In the genomic region with DNA sequence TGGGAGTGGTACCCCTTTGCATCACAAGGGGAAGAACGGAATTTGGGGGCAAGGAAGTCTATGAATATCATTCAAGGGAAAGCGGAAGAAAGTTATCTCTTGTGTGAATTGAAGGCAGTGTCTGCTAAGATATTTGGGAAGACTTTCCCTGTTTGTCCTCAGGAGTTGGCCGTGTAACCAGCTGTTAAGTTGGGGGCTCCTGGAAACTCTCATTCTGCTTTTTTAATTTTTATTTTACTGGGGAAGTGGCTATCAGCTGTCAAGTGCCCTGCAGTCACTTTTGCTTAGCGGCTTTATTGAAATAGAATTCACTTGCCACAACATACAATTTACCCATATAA, we compare ENCODE assay signal across 11 cellular contexts. TPM values are rescaled to one million over a fixed set of nuclear protein-coding genes. Genes with fewer than 3 reads are reported as not detected.
DNase-seq lines count a peak whose midpoint lies in the region; ATAC-seq, FAIRE-seq and TF ChIP-seq lines count a peak whose summit lies in the region.
"Had no signal": no experiment of that assay in that cellular context is flagged by ENCODE, and none has a peak within 500 bp of the region (broad histone marks: within the 10 kb centered on the region; RNA-seq: fewer than 3 reads in every experiment).

No MANE protein-coding gene starts in this region.

- H3K4me1 ChIP-seq in CD8-positive, alpha-beta memory T cell (ENCODE audit: insufficient read depth, low read length), result peaks cover 58% of the 10 kb centered on the region
- H3K4me1 ChIP-seq in OCI-LY1 (ENCODE audit: insufficient read depth, low read length, severe bottlenecking), result peaks cover 43% of the 10 kb centered on the region

- peaks cover 19% of the 10 kb centered on the region for H3K36me3 ChIP-seq in CD8-positive, alpha-beta memory T cell (ENCODE audit: insufficient read depth, low read length)
- peaks cover 68% of the 10 kb centered on the region for H3K36me3 ChIP-seq in OCI-LY1 (ENCODE audit: insufficient read depth, low read length)

- no peak overlapping the region for H2AFZ ChIP-seq in OCI-LY1 (ENCODE audit: low read length)

- H3K27me3 ChIP-seq in CD8-positive, alpha-beta memory T cell (ENCODE audit: insufficient read depth, low read length, poor library complexity, severe bottlenecking), result no peaks in the 10 kb centered on the region
- no peaks in the 10 kb centered on the region for H3K27me3 ChIP-seq in OCI-LY1 (ENCODE audit: insufficient read depth, low read length)
- H3K27me3 ChIP-seq: left lung had no signal

- H3K27ac Mint-ChIP-seq in CD8-positive, alpha-beta memory T cell, result peak overlapping the region; percentile 4 to 96 (median 91)
- peak overlapping the region; percentile 88 to 96 for H3K27ac Mint-ChIP-seq in effector memory CD8-positive, alpha-beta T cell
- no peak overlapping the region for H3K27ac Mint-ChIP-seq in neural crest cell (ENCODE audit: unreplicated experiment)

- no peak for FAIRE-seq in HTR-8/SVneo (lab: Jason Lieb, UNC)

- peak overlapping the region; percentile 86; the same call in 1 of the 2 replicates for H3K9ac ChIP-seq in OCI-LY1 (ENCODE audit: low read length)

- H3K27ac ChIP-seq in CD8-positive, alpha-beta memory T cell (ENCODE audit: low read depth, low read length), result no peak overlapping the region
- no peak overlapping the region for H3K27ac ChIP-seq in OCI-LY1 (ENCODE audit: low read depth, low read length, poor library complexity, severe bottlenecking)
- H3K27ac ChIP-seq: left lung had no signal

- no peaks in the 10 kb centered on the region for H3K9me2 ChIP-seq in OCI-LY1 (ENCODE audit: low read depth, low read length)

- peaks cover 4% of the 10 kb centered on the region; the same call in 1 of the 2 replicates for H4K20me1 ChIP-seq in OCI-LY1 (ENCODE audit: insufficient read depth, low read length)

- H3K36me3 Mint-ChIP-seq in CD8-positive, alpha-beta memory T cell, result peaks cover 0 to 60% (median 6%) of the 10 kb centered on the region in 3 donors
- H3K36me3 Mint-ChIP-seq in effector memory CD8-positive, alpha-beta T cell (ENCODE audit: insufficient read depth), result peaks cover 59% of the 10 kb centered on the region
- H3K36me3 Mint-ChIP-seq in neural crest cell (ENCODE audit: low read depth), result peaks cover 4% of the 10 kb centered on the region

- peak overlapping the region; percentile 89 to 98 (median 92) for H3K4me3 Mint-ChIP-seq in CD8-positive, alpha-beta memory T cell
- peak overlapping the region; percentile 87 to 94 for H3K4me3 Mint-ChIP-seq in effector memory CD8-positive, alpha-beta T cell
- peak overlapping the region; percentile 96 for H3K4me3 Mint-ChIP-seq in neural crest cell

- no peak for DNase-seq in CD8-positive, alpha-beta memory T cell
- DNase-seq in effector memory CD8-positive, alpha-beta T cell, result no peak
- no peak for DNase-seq in neural crest cell (ENCODE audit: low read depth, low spot score)
- no peak for DNase-seq in HTR-8/SVneo (ENCODE audit: insufficient read length, low spot score)
- DNase-seq in NCI-H1048 (lab: John Stamatoyannopoulos, UW), result no peak
- no peak for DNase-seq in pons (ENCODE audit: low spot score)
- DNase-seq: caudate nucleus, left lung, NCI-H2171 treated with DMSO at 0.1 percent for 48 hours had no signal

- CTCF ChIA-PET in CD8-positive, alpha-beta memory T cell (lab: Charles Lee), result interaction anchor here (2.0 kb wide), 1 partner anchor 13 kb away, joined by 6 read pairs; no protein-coding TSS in a partner anchor

- TF ChIP-seq CTCF in OCI-LY1 (IDR thresholded peaks at IDR 0.05; ENCODE audit: low read length), result no peak
- no peak for TF ChIP-seq CTCF in neural crest cell (conservative IDR thresholded peaks at IDR 0.05)

- H3K9me3 Mint-ChIP-seq in CD8-positive, alpha-beta memory T cell, result no peaks in the 10 kb centered on the region
- no peaks in the 10 kb centered on the region for H3K9me3 Mint-ChIP-seq in effector memory CD8-positive, alpha-beta T cell
- H3K9me3 Mint-ChIP-seq in neural crest cell, result no peaks in the 10 kb centered on the region

- H3K4me3 ChIP-seq in CD8-positive, alpha-beta memory T cell (ENCODE audit: low read length), result peak overlapping the region; percentile 77
- H3K4me3 ChIP-seq in OCI-LY1 (ENCODE audit: low read depth, low read length, poor library complexity, severe bottlenecking), result peak overlapping the region; percentile 88

- H3K9me3 ChIP-seq in CD8-positive, alpha-beta memory T cell (ENCODE audit: low read length), result no peaks in the 10 kb centered on the region
- no peaks in the 10 kb centered on the region for H3K9me3 ChIP-seq in OCI-LY1 (ENCODE audit: low read length)
- H3K9me3 ChIP-seq: left lung had no signal

- POLR2A ChIA-PET in CD8-positive, alpha-beta memory T cell (lab: Charles Lee), result no interaction called here

- no peaks in the 10 kb centered on the region for H3K27me3 Mint-ChIP-seq in CD8-positive, alpha-beta memory T cell
- H3K27me3 Mint-ChIP-seq in effector memory CD8-positive, alpha-beta T cell, result no peaks in the 10 kb centered on the region
- peaks cover 4% of the 10 kb centered on the region for H3K27me3 Mint-ChIP-seq in neural crest cell (ENCODE audit: low read depth)

- H3K4me1 Mint-ChIP-seq in CD8-positive, alpha-beta memory T cell, result peaks cover 60 to 68% (median 67%) of the 10 kb centered on the region in 3 donors
- H3K4me1 Mint-ChIP-seq in effector memory CD8-positive, alpha-beta T cell (ENCODE audit: low read depth in 2 of 2), result peaks cover 57 to 61% of the 10 kb centered on the region in 2 donors
- H3K4me1 Mint-ChIP-seq in neural crest cell, result peaks cover 43% of the 10 kb centered on the region

- peaks cover 69% of the 10 kb centered on the region for H3K79me2 ChIP-seq in OCI-LY1 (ENCODE audit: insufficient read depth, low read length)

- peak overlapping the region; percentile 100 for H3K4me2 ChIP-seq in OCI-LY1 (ENCODE audit: low read length)

- no peak for ATAC-seq in effector memory CD8-positive, alpha-beta T cell (replicated peaks)
- ATAC-seq in GM18870 (IDR thresholded peaks at IDR 0.05; ENCODE audit: unreplicated experiment), result no peak

- no peaks in the 10 kb centered on the region for H3F3A ChIP-seq in OCI-LY1 (ENCODE audit: insufficient read depth, low read length)

RNA-seq across cellular contexts. Expression of gene UPF1, which starts 2.9 kb away (rescaled TPM):
- total RNA-seq in CD8-positive, alpha-beta memory T cell, result 10 to 100 TPM; 96.8 to 97.2 TPM
- 24.6 TPM for polyA plus RNA-seq in CD8-positive, alpha-beta memory T cell
- total RNA-seq in neural crest cell, result 73.1 and 76.5 TPM in 2 replicates

RNA-seq across cellular contexts. Expression of gene COMP, which starts 43.5 kb away (rescaled TPM):
- total RNA-seq in CD8-positive, alpha-beta memory T cell, result not detected
- polyA plus RNA-seq in CD8-positive, alpha-beta memory T cell, result not detected
- total RNA-seq in neural crest cell, result not detected in 2 replicates
